ENCODE assay signal across 8 cellular contexts in genomic region chr20:64079273-64080012, GRCh38. TPM values are rescaled to one million over a fixed set of nuclear protein-coding genes. Genes with fewer than 3 reads are reported as not detected.
DNase-seq lines count a peak whose midpoint lies in the region; ATAC-seq lines count a peak whose summit lies in the region.

Gene RGS19 (minus strand): TSS chr20:64079518. CDS start chr20:64076886, 2,632 bp downstream.

- H3K4me1 ChIP-seq in HUES64 (ENCODE audit: insufficient read depth, low read length) = peaks cover 17% of the 10 kb centered on the region

- DNase-seq in C1 segment of cervical spinal cord (lab: John Stamatoyannopoulos, UW) (peak in 12 of 14 donors; percentile 25 to 84 (median 71)), GM19240 (ENCODE audit: insufficient read length, low spot score) (peak; percentile 67), SK-N-MC (ENCODE audit: low read depth, low spot score) (no peak), glomerular endothelial cell (ENCODE audit: extremely low read depth, low read depth, low spot score) (no peak), occipital lobe (lab: John Stamatoyannopoulos, UW) (peak; percentile 28), ureter (ENCODE audit: low spot score) (no peak)
- peak; percentile 70 to 84 for DNase-seq in activated naive CD4-positive, alpha-beta T cell treated with anti-CD3 and anti-CD28 coated beads, Interleukin-2, amount 50 U/mL, for 72 hours (ENCODE audit: low spot score in 2 of 2)

- no peaks in the 10 kb centered on the region for H3K9me3 ChIP-seq in HUES64 (ENCODE audit: insufficient read depth, low read depth, low read length)
- no peaks in the 10 kb centered on the region for H3K9me3 ChIP-seq in SK-N-MC (ENCODE audit: low read depth, low read length)

- H3K4me3 ChIP-seq in HUES64 (ENCODE audit: low read length) (peak within 1 kb of the TSS; percentile 78), SK-N-MC (peak within 1 kb of the TSS; percentile 91)

- H3K9ac ChIP-seq in HUES64 (ENCODE audit: low read depth, low read length) (peak within 1 kb of the TSS; percentile 83), SK-N-MC (ENCODE audit: insufficient read length) (peak within 1 kb of the TSS; percentile 85)

- peaks cover 42% of the 10 kb centered on the region for H3K27me3 ChIP-seq in HUES64 (ENCODE audit: insufficient read depth, low read length)

- H3K36me3 ChIP-seq in HUES64 (ENCODE audit: insufficient read depth, low read length) (no peaks in the 10 kb centered on the region), SK-N-MC (ENCODE audit: insufficient read depth, low read length) (no peaks in the 10 kb centered on the region)

- H3K27ac ChIP-seq in HUES64 (ENCODE audit: low read depth, low read length) (no peak within 1 kb of the TSS), SK-N-MC (no peak within 1 kb of the TSS)

- H3K9me3 Mint-ChIP-seq in activated naive CD4-positive, alpha-beta T cell treated with anti-CD3 and anti-CD28 coated beads, Interleukin-2, amount 50 U/mL, for 72 hours = no peaks in the 10 kb centered on the region

- H3K27ac Mint-ChIP-seq in activated naive CD4-positive, alpha-beta T cell treated with anti-CD3 and anti-CD28 coated beads, Interleukin-2, amount 50 U/mL, for 72 hours = peak within 1 kb of the TSS; percentile 74 to 90

- under 1% methylated on average over 71 of the region's 73 CpGs for WGBS in HUES64

- ATAC-seq in activated naive CD4-positive, alpha-beta T cell treated with anti-CD3 and anti-CD28 coated beads, Interleukin-2, amount 50 U/mL, for 72 hours = peak; percentile 58 to 64

- peaks cover 5 to 7% of the 10 kb centered on the region in 2 donors for H3K36me3 Mint-ChIP-seq in activated naive CD4-positive, alpha-beta T cell treated with anti-CD3 and anti-CD28 coated beads, Interleukin-2, amount 50 U/mL, for 72 hours

RNA-seq across cellular contexts. Expression of gene RGS19, which starts in this region (rescaled TPM):
- 8.5 TPM for polyA plus RNA-seq in HUES64 (2013, experiment 1 of 2)
- 11.2 TPM for polyA plus RNA-seq in HUES64 (2013, experiment 2 of 2)
- 10 to 100 TPM; 21.5 to 47.8 TPM for total RNA-seq in activated naive CD4-positive, alpha-beta T cell treated with anti-CD3 and anti-CD28 coated beads, Interleukin-2, amount 50 U/mL, for 72 hours
- total RNA-seq in glomerular endothelial cell (32.6 and 40.3 TPM in 2 replicates), occipital lobe (10.1 TPM), ureter (10.3 TPM)

Comparison
In these comparisons a context has a peak if more than half of its experiments do, and no peak if none do; other contexts are left out.
1. DNase-seq: peak in C1 segment of cervical spinal cord (12 of 14), GM19240 (single experiment), activated naive CD4-positive, alpha-beta T cell treated with anti-CD3 and anti-CD28 coated beads, Interleukin-2, amount 50 U/mL, for 72 hours (2 of 2) and occipital lobe (single experiment); none in SK-N-MC (single experiment), glomerular endothelial cell (single experiment) and ureter (single experiment).